ENCODE assay signal across 8 cellular contexts in the genomic region with DNA sequence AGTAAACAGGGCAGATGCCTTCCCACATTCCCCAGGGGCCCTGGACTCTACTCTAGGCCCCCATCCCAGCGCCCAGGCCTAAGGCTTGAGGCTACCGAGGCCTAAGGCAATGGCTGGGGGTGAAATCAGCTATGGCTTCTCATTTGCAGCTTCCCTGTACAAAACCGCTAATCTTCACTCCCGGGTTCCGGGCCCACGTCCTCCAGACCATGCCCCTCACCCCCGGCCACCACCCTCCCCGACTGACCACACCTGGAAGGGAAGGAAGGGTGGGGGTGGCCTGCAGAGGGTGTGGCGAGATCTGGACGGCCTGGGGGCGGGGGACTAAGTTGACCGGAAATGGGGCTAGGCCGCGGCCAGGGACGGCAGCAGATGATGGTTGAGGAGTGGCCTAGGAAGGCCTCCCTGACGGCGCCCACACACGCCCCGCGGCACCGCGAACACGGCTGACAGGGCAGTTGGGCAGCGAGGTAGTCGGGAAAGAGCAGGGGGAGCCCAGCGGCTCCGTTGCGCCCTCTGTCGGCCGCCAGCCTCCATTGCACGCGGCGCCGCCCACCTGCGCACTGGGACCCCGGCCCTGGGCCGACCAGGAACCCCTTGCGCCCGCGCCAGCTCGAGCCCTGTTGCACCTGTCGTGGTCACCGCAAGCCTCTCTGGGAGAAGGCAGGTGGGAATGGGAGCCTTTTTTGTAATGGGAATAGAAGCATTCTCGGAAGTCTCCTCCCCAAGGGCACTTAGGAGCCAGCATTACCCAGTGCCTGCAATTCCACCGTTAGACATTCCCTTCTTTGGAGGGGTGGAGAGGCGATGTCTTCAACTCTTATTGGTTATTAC.
DNase-seq lines count a peak whose midpoint lies in the region; ATAC-seq and TF ChIP-seq lines count a peak whose summit lies in the region.

No MANE protein-coding gene starts in this region.

- peak overlapping the region; percentile 92 for H3K27ac Mint-ChIP-seq in Calu3 (ENCODE audit: unreplicated experiment)

- peak; percentile 67 for ATAC-seq in GM21526 (IDR thresholded peaks at IDR 0.05; ENCODE audit: low FRiP score, unreplicated experiment)

- H3K36me3 ChIP-seq in right atrium auricular region = no peaks in the 10 kb centered on the region

- no peaks in the 10 kb centered on the region for H3K27me3 ChIP-seq in right atrium auricular region

- CTCF ChIA-PET in Calu3 (lab: Charles Lee) = interaction anchor here (0.6 to 1.9 kb wide), 2 partner anchors 9 to 51 kb away, joined by 5 to 6 read pairs; no protein-coding TSS in a partner anchor

- H3K4me1 Mint-ChIP-seq in Calu3 (ENCODE audit: low read depth, unreplicated experiment) = peaks cover 45% of the 10 kb centered on the region

- H3K27me3 Mint-ChIP-seq in Calu3 (ENCODE audit: unreplicated experiment) = no peaks in the 10 kb centered on the region

- no TSS peak for BruUV-seq in Calu3 (replicated peaks; lab: Mats Ljungman, UMichigan)

- peak overlapping the region; percentile 62 to 75 for H3K27ac ChIP-seq in right atrium auricular region

- H3K4me3 ChIP-seq in right atrium auricular region = peak overlapping the region; percentile 18 to 49

- H3K36me3 Mint-ChIP-seq in Calu3 (ENCODE audit: insufficient read depth, unreplicated experiment) = peaks cover 14% of the 10 kb centered on the region

- H3K4me3 Mint-ChIP-seq in Calu3 (ENCODE audit: low read depth, unreplicated experiment) = peak overlapping the region; percentile 87

- no peaks in the 10 kb centered on the region for H3K9me3 Mint-ChIP-seq in Calu3 (ENCODE audit: low read depth, unreplicated experiment)

- peaks cover 0 to 50% of the 10 kb centered on the region in 2 donors for H3K4me1 ChIP-seq in right atrium auricular region

- no peaks in the 10 kb centered on the region for H3K9me3 ChIP-seq in right atrium auricular region

- intact Hi-C loops in Calu3 (cut with micrococcal nuclease; ENCODE audit: unreplicated experiment) = loop anchor here (5.0 kb wide), 1 partner anchor 195 kb away; no protein-coding TSS in a partner anchor

- TF ChIP-seq CTCF in Calu3 (IDR thresholded peaks at IDR 0.05; ENCODE audit: unreplicated experiment) (peak; percentile 97), right atrium auricular region (IDR thresholded peaks at IDR 0.05) (peak; percentile 98 to 100)

- DNase-seq in Calu3 = peak; percentile 79
- peak; percentile 69 for DNase-seq in M059J (ENCODE audit: low read depth)
- DNase-seq in T-helper 1 cell = peak; percentile 13 to 48 (median 37)
- peak in 43 of 56 donors; percentile 9 to 74 (median 46) for DNase-seq in amygdala (lab: John Stamatoyannopoulos, UW)
- DNase-seq in right atrium auricular region (ENCODE audit: low spot score) = peak; percentile 64
- DNase-seq in putamen (ENCODE audit: low spot score) = peak; percentile 44
- DNase-seq in NCI-H2171 treated with DMSO at 0.1 percent for 48 hours (lab: John Stamatoyannopoulos, UW) = no peak
